Comparison of ENCODE assay signal across 1 cellular context in genomic region chr7:7969306-7970112, GRCh38.
TF ChIP-seq lines count a peak whose summit lies in the region.

No MANE protein-coding gene starts in this region.

TF ChIP-seq in GM12878, 131 proteins besides CTCF, POLR2A, EP300 and RAD21 (continued from another document):
- no peak for TF ChIP-seq ZNF687 (IDR thresholded peaks at IDR 0.05)
